ENCODE assay signal across 23 cellular contexts in the genomic region with DNA sequence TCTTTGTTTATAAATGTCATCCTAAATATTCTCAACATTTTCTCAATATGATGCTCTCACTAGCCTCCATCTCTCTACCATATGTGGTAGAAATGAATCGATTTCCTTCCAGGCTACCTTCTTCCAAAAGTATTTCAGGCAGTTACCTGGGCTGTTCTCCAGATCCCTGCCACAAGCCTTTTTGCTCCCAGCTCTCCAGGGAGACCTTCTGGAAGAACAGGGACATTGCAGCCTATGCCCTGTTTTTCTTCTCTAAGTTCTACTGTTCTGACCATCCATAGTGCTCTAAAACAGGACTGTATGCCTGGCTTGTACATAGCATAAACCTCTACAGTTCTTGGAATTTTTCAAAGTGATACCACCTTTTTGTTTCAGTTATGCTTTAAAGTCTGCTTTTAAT.
A peak's percentile ranks its signal among the peaks of the same experiment; 100 is the strongest.
DNase-seq lines count a peak whose midpoint lies in the region; ATAC-seq and TF ChIP-seq lines count a peak whose summit lies in the region.
"Had no signal": no experiment of that assay in that cellular context is flagged by ENCODE, and none has a peak within 500 bp of the region (broad histone marks: within the 10 kb centered on the region; RNA-seq: fewer than 3 reads in every experiment).

No MANE protein-coding gene starts in this region.

- no peak overlapping the region for H3K4me3 Mint-ChIP-seq in WTC11
- no peak overlapping the region for H3K4me3 Mint-ChIP-seq in activated CD4-positive, alpha-beta memory T cell treated with anti-CD3 and anti-CD28 coated beads, Interleukin-2, amount 10 ng/mL, durations not matched to agents 7 days and 5 days
- H3K4me3 Mint-ChIP-seq: CD4-positive, CD25-positive, alpha-beta regulatory T cell had no signal

- no peaks in the 10 kb centered on the region for H3K9me2 ChIP-seq in HCT116 (ENCODE audit: insufficient read depth)

- no peaks in the 10 kb centered on the region for H3K27me3 ChIP-seq in HCT116 (ENCODE audit: insufficient read depth, low read length)
- H3K27me3 ChIP-seq: BE2C, MG63, SJSA1 had no signal

- no peak overlapping the region for H2AFZ ChIP-seq in HCT116 (ENCODE audit: low read depth, low read length, poor library complexity, severe bottlenecking)

- no peaks in the 10 kb centered on the region for H3K9me3 ChIP-seq in HCT116 (ENCODE audit: control insufficient read depth in 1 of 2, insufficient read depth in 1 of 2, low read depth in 1 of 2, low read length in 2 of 2)
- H3K9me3 ChIP-seq: BE2C, MG63, SJSA1 had no signal

- no peaks in the 10 kb centered on the region for H3K9me3 Mint-ChIP-seq in WTC11
- H3K9me3 Mint-ChIP-seq in activated CD4-positive, alpha-beta memory T cell treated with anti-CD3 and anti-CD28 coated beads, Interleukin-2, amount 10 ng/mL, durations not matched to agents 7 days and 5 days, result peaks cover 3% of the 10 kb centered on the region

- POLR2A ChIA-PET in HCT116 (lab: Charles Lee), result no interaction called here
- POLR2A ChIA-PET in WTC11 (lab: Charles Lee), result no interaction called here
- POLR2A ChIA-PET in activated CD4-positive, alpha-beta memory T cell treated with anti-CD3 and anti-CD28 coated beads, Interleukin-2, amount 10 ng/mL, durations not matched to agents 7 days and 5 days (lab: Charles Lee), result no interaction called here

- CTCF ChIA-PET in HCT116 (lab: Charles Lee), result no interaction called here
- CTCF ChIA-PET in WTC11 (lab: Charles Lee), result no interaction called here
- CTCF ChIA-PET in activated CD4-positive, alpha-beta memory T cell treated with anti-CD3 and anti-CD28 coated beads, Interleukin-2, amount 10 ng/mL, durations not matched to agents 7 days and 5 days (lab: Charles Lee), result no interaction called here

- 0 out of 2 replicates have a peak, but pooled peaks have one; percentile 53 for ATAC-seq in HCT116
- peak; percentile 81 for ATAC-seq in WTC11
- ATAC-seq in HG02970 (IDR thresholded peaks at IDR 0.05; ENCODE audit: low FRiP score, unreplicated experiment), result no peak
- ATAC-seq: K562, Right ventricle myocardium inferior had no signal

- H3K9ac ChIP-seq in HCT116 (ENCODE audit: low read length), result no peak overlapping the region

- in situ Hi-C loops in G401 (cut with HindIII; ENCODE audit: low sequenced_read_pairs), result no loop called here

- peaks cover 12% of the 10 kb centered on the region for H3K4me1 Mint-ChIP-seq in WTC11
- no peaks in the 10 kb centered on the region for H3K4me1 Mint-ChIP-seq in activated CD4-positive, alpha-beta memory T cell treated with anti-CD3 and anti-CD28 coated beads, Interleukin-2, amount 10 ng/mL, durations not matched to agents 7 days and 5 days
- H3K4me1 Mint-ChIP-seq: CD4-positive, CD25-positive, alpha-beta regulatory T cell had no signal

- RAD21 ChIA-PET in HCT116 (lab: Charles Lee; ENCODE audit: low non-redundant PET in 1 of 2, low total read pairs in 2 of 2, uncharacterized antibody in 2 of 2, unreplicated experiment in 2 of 2), result no interaction called here

- no peak for TF ChIP-seq RAD21 in HCT116 (IDR thresholded peaks at IDR 0.05; ENCODE audit: low read depth)

- no peak for TF ChIP-seq CTCF in HCT116 (IDR thresholded peaks at IDR 0.05 in 2 of 3, conservative IDR thresholded peaks at IDR 0.05 in 1 of 3; ENCODE audit: borderline replicate concordance in 1 of 3, insufficient read depth in 1 of 3, low read depth in 2 of 3, low read length in 2 of 3)
- TF ChIP-seq CTCF in WTC11 (IDR thresholded peaks at IDR 0.05), result no peak

- H3K27ac Mint-ChIP-seq in WTC11, result no peak overlapping the region
- no peak overlapping the region for H3K27ac Mint-ChIP-seq in activated CD4-positive, alpha-beta memory T cell treated with anti-CD3 and anti-CD28 coated beads, Interleukin-2, amount 10 ng/mL, durations not matched to agents 7 days and 5 days
- H3K27ac Mint-ChIP-seq: CD4-positive, CD25-positive, alpha-beta regulatory T cell had no signal

- H4K20me1 ChIP-seq in HCT116 (ENCODE audit: insufficient read depth), result no peaks in the 10 kb centered on the region

- H3K4me3 ChIP-seq in HCT116 (replicated peaks in 1 of 2; ENCODE audit: low read depth in 1 of 2, low read length in 2 of 2), result no peak overlapping the region
- H3K4me3 ChIP-seq: K562, MG63, SJSA1 had no signal

- H3K36me3 Mint-ChIP-seq in WTC11, result no peaks in the 10 kb centered on the region
- no peaks in the 10 kb centered on the region for H3K36me3 Mint-ChIP-seq in activated CD4-positive, alpha-beta memory T cell treated with anti-CD3 and anti-CD28 coated beads, Interleukin-2, amount 10 ng/mL, durations not matched to agents 7 days and 5 days (ENCODE audit: low read depth)
- H3K36me3 Mint-ChIP-seq: CD4-positive, CD25-positive, alpha-beta regulatory T cell had no signal

- H3K36me3 ChIP-seq in HCT116 (ENCODE audit: control insufficient read depth in 1 of 2, insufficient read depth in 2 of 2, low read length in 2 of 2), result no peaks in the 10 kb centered on the region
- H3K36me3 ChIP-seq: BE2C, MG63, SJSA1 had no signal

- no TSS peak for BruUV-seq in HCT116 (replicated peaks; lab: Mats Ljungman, UMichigan)

- H3K4me2 ChIP-seq in HCT116 (ENCODE audit: low read length), result no peak overlapping the region

- no peak for TF ChIP-seq POLR2A in HCT116 (IDR thresholded peaks at IDR 0.05; ENCODE audit: borderline replicate concordance, extremely low read depth, insufficient read depth, insufficient read length)

- H3K27ac ChIP-seq in HCT116 (ENCODE audit: low read depth, low read length), result no peak overlapping the region
- H3K27ac ChIP-seq: SJSA1 had no signal

- no peaks in the 10 kb centered on the region for H3K27me3 Mint-ChIP-seq in WTC11 (ENCODE audit: low read depth)
- H3K27me3 Mint-ChIP-seq in activated CD4-positive, alpha-beta memory T cell treated with anti-CD3 and anti-CD28 coated beads, Interleukin-2, amount 10 ng/mL, durations not matched to agents 7 days and 5 days, result no peaks in the 10 kb centered on the region
- H3K27me3 Mint-ChIP-seq: CD4-positive, CD25-positive, alpha-beta regulatory T cell had no signal

- DNase-seq in G401 (ENCODE audit: low spot score), result peak; percentile 51
- no peak for DNase-seq in HCT116 (ENCODE audit: low read depth, low spot score)
- no peak for DNase-seq in WTC11 (ENCODE audit: low spot score)
- peak; percentile 12 for DNase-seq in iPS-NIHi11 (ENCODE audit: low spot score)
- DNase-seq in kidney glomerular epithelial cell (lab: John Stamatoyannopoulos, UW), result no peak
- DNase-seq in activated CD4-positive, alpha-beta memory T cell treated with anti-CD3 and anti-CD28 coated beads, Interleukin-2, amount 10 ng/mL, durations not matched to agents 7 days and 5 days, result no peak
- DNase-seq: BE2C; CD4-positive, CD25-positive, alpha-beta regulatory T cell; GF-D8; H7; MG63; NCI-H1048; NCI-H1417 treated with DMSO at 0.1 percent for 48 hours; NCI-H187; NCI-H2107; NCI-H2227 treated with DMSO at 0.1 percent for 48 hours; NCI-H510A; NCI-H748 treated with DMSO at 0.1 percent for 48 hours; T-helper 1 cell had no signal

- no peaks in the 10 kb centered on the region for H3K79me2 ChIP-seq in HCT116 (ENCODE audit: insufficient read depth, low read length)

- intact Hi-C loops in HCT116 (cut with micrococcal nuclease), result no loop called here

- H3K4me1 ChIP-seq in HCT116 (ENCODE audit: control insufficient read depth in 1 of 2, insufficient read depth in 2 of 2, low read length in 2 of 2), result no peaks in the 10 kb centered on the region
- H3K4me1 ChIP-seq: BE2C, SJSA1 had no signal

TF ChIP-seq in HCT116, 20 proteins besides CTCF, POLR2A, EP300 and RAD21 (continues in another document):
- TF ChIP-seq EGR1 (IDR thresholded peaks at IDR 0.05; ENCODE audit: low read depth) (no peak), ZFX (IDR thresholded peaks at IDR 0.05) (no peak), ELF1 (IDR thresholded peaks at IDR 0.05; ENCODE audit: borderline replicate concordance, low read depth) (no peak), SP1 (IDR thresholded peaks at IDR 0.05; ENCODE audit: low read depth) (no peak), SIN3A (IDR thresholded peaks at IDR 0.05; ENCODE audit: low read depth) (no peak), FOSL1 (IDR thresholded peaks at IDR 0.05; ENCODE audit: low read depth) (no peak), JUND (IDR thresholded peaks at IDR 0.05) (no peak), POLR2AphosphoS5 (IDR thresholded peaks at IDR 0.05; ENCODE audit: low read depth, low read length) (no peak), CEBPB (IDR thresholded peaks at IDR 0.05; ENCODE audit: low read depth) (no peak), EZH2phosphoT487 (IDR thresholded peaks at IDR 0.05; ENCODE audit: borderline replicate concordance) (no peak), CBX3 (IDR thresholded peaks at IDR 0.05; ENCODE audit: low read depth) (no peak)
- TF ChIP-seq, protein P1, sequence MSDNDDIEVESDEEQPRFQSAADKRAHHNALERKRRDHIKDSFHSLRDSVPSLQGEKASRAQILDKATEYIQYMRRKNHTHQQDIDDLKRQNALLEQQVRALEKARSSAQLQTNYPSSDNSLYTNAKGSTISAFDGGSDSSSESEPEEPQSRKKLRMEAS (IDR thresholded peaks at IDR 0.05), result no peak
- TF ChIP-seq, protein P2, sequence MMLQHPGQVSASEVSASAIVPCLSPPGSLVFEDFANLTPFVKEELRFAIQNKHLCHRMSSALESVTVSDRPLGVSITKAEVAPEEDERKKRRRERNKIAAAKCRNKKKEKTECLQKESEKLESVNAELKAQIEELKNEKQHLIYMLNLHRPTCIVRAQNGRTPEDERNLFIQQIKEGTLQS (IDR thresholded peaks at IDR 0.05), result no peak

TF ChIP-seq in WTC11, 78 proteins besides CTCF, POLR2A, EP300 and RAD21 (continues in another document):
- no peak for TF ChIP-seq SOX15 (CRISPR knock-in tag; IDR thresholded peaks at IDR 0.05)
- TF ChIP-seq ELF4 (CRISPR knock-in tag; IDR thresholded peaks at IDR 0.05; ENCODE audit: low read depth), result no peak
- TF ChIP-seq, protein P3, sequence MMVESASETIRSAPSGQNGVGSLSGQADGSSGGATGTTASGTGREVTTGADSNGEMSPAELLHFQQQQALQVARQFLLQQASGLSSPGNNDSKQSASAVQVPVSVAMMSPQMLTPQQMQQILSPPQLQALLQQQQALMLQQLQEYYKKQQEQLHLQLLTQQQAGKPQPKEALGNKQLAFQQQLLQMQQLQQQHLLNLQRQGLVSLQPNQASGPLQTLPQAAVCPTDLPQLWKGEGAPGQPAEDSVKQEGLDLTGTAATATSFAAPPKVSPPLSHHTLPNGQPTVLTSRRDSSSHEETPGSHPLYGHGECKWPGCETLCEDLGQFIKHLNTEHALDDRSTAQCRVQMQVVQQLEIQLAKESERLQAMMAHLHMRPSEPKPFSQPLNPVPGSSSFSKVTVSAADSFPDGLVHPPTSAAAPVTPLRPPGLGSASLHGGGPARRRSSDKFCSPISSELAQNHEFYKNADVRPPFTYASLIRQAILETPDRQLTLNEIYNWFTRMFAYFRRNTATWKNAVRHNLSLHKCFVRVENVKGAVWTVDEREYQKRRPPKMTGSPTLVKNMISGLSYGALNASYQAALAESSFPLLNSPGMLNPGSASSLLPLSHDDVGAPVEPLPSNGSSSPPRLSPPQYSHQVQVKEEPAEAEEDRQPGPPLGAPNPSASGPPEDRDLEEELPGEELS (CRISPR knock-in tag; IDR thresholded peaks at IDR 0.05), result no peak
- TF ChIP-seq FOXK1 (CRISPR knock-in tag; IDR thresholded peaks at IDR 0.05), result no peak

Comparison
In these comparisons a context has a peak if more than half of its experiments do, and no peak if none do; other contexts are left out.
1. DNase-seq: peak in G401 (single experiment) and iPS-NIHi11 (single experiment); none in HCT116 (single experiment), WTC11 (single experiment), kidney glomerular epithelial cell (single experiment) and activated CD4-positive, alpha-beta memory T cell treated with anti-CD3 and anti-CD28 coated beads, Interleukin-2, amount 10 ng/mL, durations not matched to agents 7 days and 5 days (single experiment).